In genomic region chr12:58764100-58764953, GRCh38 we compare ENCODE assay signal across 17 cellular contexts.
DNase-seq lines count a peak whose midpoint lies in the region; ATAC-seq and TF ChIP-seq lines count a peak whose summit lies in the region.
"Had no signal": no experiment of that assay in that cellular context is flagged by ENCODE, and none has a peak within 500 bp of the region (broad histone marks: within the 10 kb centered on the region; RNA-seq: fewer than 3 reads in every experiment).

No MANE protein-coding gene starts in this region.

- intact Hi-C loops in right lobe of liver (cut with DNase I), result no loop called here

- H2BK120ac ChIP-seq in mesendoderm (ENCODE audit: low read depth, low read length), result no peak overlapping the region

- H3K27me3 Mint-ChIP-seq in HFFc6 (ENCODE audit: insufficient read depth), result no peaks in the 10 kb centered on the region; the same call in 1 of the 2 replicates
- H3K27me3 Mint-ChIP-seq: activated CD4-positive, alpha-beta T cell treated with anti-CD3 and anti-CD28 coated beads, Interleukin-2, amount 10 ng/mL, durations not matched to agents 24 days and 14 days; activated naive CD8-positive, alpha-beta T cell treated with anti-CD3 and anti-CD28 coated beads, Interleukin-2, amount 10 ng/mL, durations not matched to agents 7 days and 5 days had no signal

- no peaks in the 10 kb centered on the region for H3K79me1 ChIP-seq in mesendoderm (ENCODE audit: low read length)

- peaks cover 10% of the 10 kb centered on the region for H3K9me3 Mint-ChIP-seq in HFFc6

- H4K5ac ChIP-seq in mesendoderm (ENCODE audit: low read length), result no peak overlapping the region

- ATAC-seq in right lobe of liver, result no peak
- ATAC-seq: activated T-cell treated with anti-CD3 and anti-CD28 coated beads, Interleukin-2, amount 50 U/mL, for 4 hours had no signal

- H3K4me3 Mint-ChIP-seq in HFFc6, result peak overlapping the region; percentile 7; the same call in 1 of the 2 replicates
- H3K4me3 Mint-ChIP-seq: activated CD4-positive, alpha-beta T cell treated with anti-CD3 and anti-CD28 coated beads, Interleukin-2, amount 10 ng/mL, durations not matched to agents 24 days and 14 days; activated naive CD8-positive, alpha-beta T cell treated with anti-CD3 and anti-CD28 coated beads, Interleukin-2, amount 10 ng/mL, durations not matched to agents 7 days and 5 days; activated T-cell treated with anti-CD3 and anti-CD28 coated beads, Interleukin-2, amount 50 U/mL, for 4 hours had no signal

- TF ChIP-seq CTCF in HFFc6 (IDR thresholded peaks at IDR 0.05), result no peak
- TF ChIP-seq CTCF in astrocyte of the spinal cord (IDR thresholded peaks at IDR 0.05; ENCODE audit: low read depth, low read length), result no peak
- TF ChIP-seq CTCF in right lobe of liver (IDR thresholded peaks at IDR 0.05), result no peak

- no peak overlapping the region for H3K9ac ChIP-seq in mesendoderm (ENCODE audit: low read length)

- H3K9me3 ChIP-seq in right lobe of liver, result no peaks in the 10 kb centered on the region
- H3K9me3 ChIP-seq: ovary had no signal

- H3K4ac ChIP-seq in mesendoderm (ENCODE audit: low read depth, low read length), result no peak overlapping the region

- H3K36me3 ChIP-seq in right lobe of liver, result no peaks in the 10 kb centered on the region
- H3K36me3 ChIP-seq in mesendoderm (ENCODE audit: control insufficient read depth, insufficient read depth, low read length), result no peaks in the 10 kb centered on the region
- H3K36me3 ChIP-seq: ovary had no signal

- DNase-seq in Caki2 (ENCODE audit: low read depth) (peak; percentile 38), HFFc6 (peak; percentile 5), astrocyte of the spinal cord (ENCODE audit: low read depth, low spot score) (peak; percentile 59), right lobe of liver (no peak), UCSD-AML1 (lab: John Stamatoyannopoulos, UW; ENCODE audit: unreplicated experiment) (no peak), NCI-H1436 treated with DMSO at 0.1 percent for 48 hours (lab: John Stamatoyannopoulos, UW) (no peak), GM19238 (ENCODE audit: insufficient read length, low spot score) (no peak), mesendoderm (no peak)
- DNase-seq: activated CD4-positive, alpha-beta T cell treated with anti-CD3 and anti-CD28 coated beads, Interleukin-2, amount 10 ng/mL, durations not matched to agents 24 days and 14 days; activated naive CD8-positive, alpha-beta T cell treated with anti-CD3 and anti-CD28 coated beads, Interleukin-2, amount 10 ng/mL, durations not matched to agents 7 days and 5 days; activated T-cell treated with anti-CD3 and anti-CD28 coated beads, Interleukin-2, amount 50 U/mL, for 4 hours; cerebellar nuclear complex; DMS79 treated with DMSO at 0.1 percent for 48 hours; ovary; SHP77 treated with DMSO at 0.1 percent for 48 hours; small intestine; stimulated activated naive CD4-positive, alpha-beta T cell treated with Interleukin-2 at 50 U/mL for 16 hours had no signal

- H2AK5ac ChIP-seq in mesendoderm (ENCODE audit: low read length), result no peak overlapping the region

- H3K4me3 ChIP-seq in astrocyte of the spinal cord (ENCODE audit: low read depth, low read length) (no peak overlapping the region), right lobe of liver (no peak overlapping the region), mesendoderm (ENCODE audit: low read length) (no peak overlapping the region)
- H3K4me3 ChIP-seq: ovary had no signal

- H3K4me1 ChIP-seq in right lobe of liver, result peaks cover 0 to 35% (median 9%) of the 10 kb centered on the region in 4 donors
- no peaks in the 10 kb centered on the region for H3K4me1 ChIP-seq in mesendoderm (ENCODE audit: control insufficient read depth, low read depth, low read length)

- H3K27ac ChIP-seq in right lobe of liver (peak overlapping the region in 2 of 3 donors; percentile 84 to 85), mesendoderm (ENCODE audit: low read depth, low read length) (no peak overlapping the region)
- H3K27ac ChIP-seq: ovary had no signal

- no peak overlapping the region for H3K56ac ChIP-seq in mesendoderm (ENCODE audit: low read length)

- no peak overlapping the region for H2BK5ac ChIP-seq in mesendoderm (ENCODE audit: low read length)

- no peaks in the 10 kb centered on the region for H3K79me2 ChIP-seq in mesendoderm (ENCODE audit: control insufficient read depth, insufficient read depth, low read length)

- no peak overlapping the region for H3K4me2 ChIP-seq in mesendoderm (ENCODE audit: low read length)

- H3K23ac ChIP-seq in mesendoderm (ENCODE audit: low read length), result no peak overlapping the region

- no peaks in the 10 kb centered on the region for H3K27me3 ChIP-seq in right lobe of liver
- no peaks in the 10 kb centered on the region for H3K27me3 ChIP-seq in mesendoderm (ENCODE audit: insufficient read depth, low read length, poor library complexity)
- H3K27me3 ChIP-seq: ovary had no signal

- H3K36me3 Mint-ChIP-seq in HFFc6 (ENCODE audit: low read depth), result peaks cover 10% of the 10 kb centered on the region
- H3K36me3 Mint-ChIP-seq: activated naive CD8-positive, alpha-beta T cell treated with anti-CD3 and anti-CD28 coated beads, Interleukin-2, amount 10 ng/mL, durations not matched to agents 7 days and 5 days had no signal

- 54% methylated on average over 6 of the region's 6 CpGs for WGBS in right lobe of liver (ENCODE audit: insufficient coverage, low coverage, low lambda C conversion rate, missing lambda C conversion rate)
- no CpG with 5 or more reads among the region's 6 CpGs for WGBS in mesendoderm (ENCODE audit: extremely low coverage, insufficient coverage, low lambda C conversion rate)

- H3K4me1 Mint-ChIP-seq in HFFc6 (ENCODE audit: low read depth), result peaks cover 31% of the 10 kb centered on the region
- H3K4me1 Mint-ChIP-seq: activated CD4-positive, alpha-beta T cell treated with anti-CD3 and anti-CD28 coated beads, Interleukin-2, amount 10 ng/mL, durations not matched to agents 24 days and 14 days; activated naive CD8-positive, alpha-beta T cell treated with anti-CD3 and anti-CD28 coated beads, Interleukin-2, amount 10 ng/mL, durations not matched to agents 7 days and 5 days had no signal

- H3K18ac ChIP-seq in mesendoderm (ENCODE audit: low read length), result no peak overlapping the region

- in situ Hi-C loops in Caki2 (cut with HindIII; ENCODE audit: low pct_unique_long_range_greater_than_20kb, low sequenced_read_pairs), result no loop called here
- in situ Hi-C loops in astrocyte of the spinal cord (cut with HindIII; ENCODE audit: low sequenced_read_pairs), result no loop called here

- TF ChIP-seq POLR2A in right lobe of liver (IDR thresholded peaks at IDR 0.05), result no peak

- H3K27ac Mint-ChIP-seq in HFFc6, result peak overlapping the region; percentile 73
- H3K27ac Mint-ChIP-seq: activated CD4-positive, alpha-beta T cell treated with anti-CD3 and anti-CD28 coated beads, Interleukin-2, amount 10 ng/mL, durations not matched to agents 24 days and 14 days; activated naive CD8-positive, alpha-beta T cell treated with anti-CD3 and anti-CD28 coated beads, Interleukin-2, amount 10 ng/mL, durations not matched to agents 7 days and 5 days had no signal

- H2BK15ac ChIP-seq in mesendoderm (replicated peaks; ENCODE audit: low read depth), result no peak overlapping the region

- H4K8ac ChIP-seq in mesendoderm (ENCODE audit: low read depth, low read length), result no peak overlapping the region

Comparison
In these comparisons a context has a peak if more than half of its experiments do, and no peak if none do; other contexts are left out.
1. DNase-seq: peak in Caki2 (single experiment), HFFc6 (single experiment) and astrocyte of the spinal cord (single experiment); none in right lobe of liver (0 of 3), UCSD-AML1 (single experiment), NCI-H1436 treated with DMSO at 0.1 percent for 48 hours (single experiment), GM19238 (single experiment) and mesendoderm (single experiment).